Comparison of ENCODE assay signal across 9 cellular contexts in the genomic region with DNA sequence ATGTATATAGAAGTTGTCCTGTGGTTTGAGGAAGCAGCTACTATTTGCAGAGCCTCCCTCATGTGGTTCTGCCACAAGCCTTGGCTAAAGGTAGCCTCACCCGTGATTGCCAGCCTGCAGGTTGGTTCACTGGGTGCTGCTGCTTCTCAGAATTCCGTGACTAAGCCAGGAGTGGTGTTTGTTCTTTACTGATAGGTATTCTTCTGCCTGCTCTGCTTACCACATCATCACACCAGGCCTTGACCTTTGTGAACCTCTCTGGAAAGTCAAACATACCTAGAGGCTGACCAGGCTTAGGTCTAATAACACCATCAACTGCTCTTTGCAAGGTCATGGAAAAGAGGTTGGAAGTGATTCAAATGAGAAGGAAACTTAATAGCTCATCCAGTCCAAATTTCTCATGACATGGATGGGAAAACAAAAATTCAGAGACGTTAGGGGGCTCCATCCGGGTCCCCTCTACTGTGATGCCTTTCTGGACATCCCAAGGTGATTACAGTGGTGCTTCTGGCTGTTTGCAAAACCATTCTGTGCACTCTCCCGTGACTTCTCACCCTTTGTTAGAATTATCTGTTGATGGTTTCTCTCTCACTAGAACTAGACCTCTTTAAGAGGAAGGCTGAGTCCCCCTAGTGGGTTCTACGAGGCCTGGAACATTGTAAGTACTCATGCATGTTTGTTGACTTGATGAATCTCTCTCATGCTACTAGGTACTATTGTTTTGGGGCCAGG. TPM values are rescaled to one million over a fixed set of nuclear protein-coding genes. Genes with fewer than 3 reads are reported as not detected.
DNase-seq lines count a peak whose midpoint lies in the region; ATAC-seq lines count a peak whose summit lies in the region.
"Had no signal": no experiment of that assay in that cellular context is flagged by ENCODE, and none has a peak within 500 bp of the region (broad histone marks: within the 10 kb centered on the region; RNA-seq: fewer than 3 reads in every experiment).

No MANE protein-coding gene starts in this region.

- H3K4me3 ChIP-seq in trophoblast cell (ENCODE audit: low read depth, low read length), result no peak overlapping the region

- no peak overlapping the region for H2BK120ac ChIP-seq in trophoblast cell (ENCODE audit: insufficient read depth, low read length, poor library complexity)

- no peak overlapping the region for H3K18ac ChIP-seq in trophoblast cell (ENCODE audit: low read length)

- no peak overlapping the region for H4K91ac ChIP-seq in trophoblast cell (ENCODE audit: low read depth, low read length)

- no peak overlapping the region for H3K4ac ChIP-seq in trophoblast cell (ENCODE audit: low read depth, low read length)

- H2BK5ac ChIP-seq in trophoblast cell (ENCODE audit: low read depth, low read length, poor library complexity), result no peak overlapping the region

- H3K27ac ChIP-seq in trophoblast cell (ENCODE audit: low read depth, low read length), result no peak overlapping the region
- H3K27ac ChIP-seq: KMS-11 had no signal

- H3K9me3 ChIP-seq in trophoblast cell (ENCODE audit: insufficient read depth, low read depth, low read length), result no peaks in the 10 kb centered on the region

- H3K36me3 ChIP-seq in trophoblast cell (ENCODE audit: control insufficient read depth in 1 of 2, insufficient read depth in 2 of 2, low read length in 2 of 2), result no peaks in the 10 kb centered on the region

- DNase-seq in AG08395 (ENCODE audit: low spot score), result peak; percentile 20
- DNase-seq in RPMI7951 (ENCODE audit: low read depth), result peak; percentile 14
- peak; percentile 59 for DNase-seq in hepatic stellate cell (ENCODE audit: low spot score)
- no peak for DNase-seq in KBM-7
- DNase-seq in trophoblast cell, result no peak

- H2BK12ac ChIP-seq in trophoblast cell (ENCODE audit: low read length), result no peak overlapping the region

- ATAC-seq in GM18519 (IDR thresholded peaks at IDR 0.05; ENCODE audit: low FRiP score, unreplicated experiment) (peak; percentile 64), GM18861 (IDR thresholded peaks at IDR 0.05; ENCODE audit: unreplicated experiment) (no peak), GM19328 (IDR thresholded peaks at IDR 0.05; ENCODE audit: unreplicated experiment) (no peak)

- in situ Hi-C loops in KBM-7 (cut with MboI; ENCODE audit: low pct_unique_long_range_greater_than_20kb, low sequenced_read_pairs), result no loop called here

- H3K23ac ChIP-seq in trophoblast cell (ENCODE audit: low read length), result no peak overlapping the region

- H2AK5ac ChIP-seq in trophoblast cell (ENCODE audit: low read length), result no peak overlapping the region

- no CpG with 5 or more reads among the region's 6 CpGs for WGBS in trophoblast cell (ENCODE audit: extremely low coverage, insufficient coverage, insufficient read length)

- no peak overlapping the region for H2AFZ ChIP-seq in trophoblast cell (ENCODE audit: insufficient read depth, low read length, poor library complexity)

- H3K79me1 ChIP-seq in trophoblast cell (ENCODE audit: low read length), result no peaks in the 10 kb centered on the region

- H3K14ac ChIP-seq in trophoblast cell (ENCODE audit: low read length), result no peak overlapping the region

- no peaks in the 10 kb centered on the region for H3K27me3 ChIP-seq in trophoblast cell (ENCODE audit: insufficient read depth, low read length)

- no peak overlapping the region for H3K4me2 ChIP-seq in trophoblast cell (ENCODE audit: low read length)
- H3K4me2 ChIP-seq: KMS-11 had no signal

- no peaks in the 10 kb centered on the region for H3K79me2 ChIP-seq in trophoblast cell (ENCODE audit: control insufficient read depth, insufficient read depth, low read length, poor library complexity)

- H4K8ac ChIP-seq in trophoblast cell (ENCODE audit: low read depth, low read length), result no peak overlapping the region

- H3K4me1 ChIP-seq in trophoblast cell (ENCODE audit: control insufficient read depth in 1 of 2, insufficient read depth in 2 of 2, low read length in 2 of 2), result peaks cover 0 to 4% of the 10 kb centered on the region in 2 experiments

- no peak overlapping the region for H4K12ac ChIP-seq in trophoblast cell (ENCODE audit: low read depth, low read length)

- H3K9ac ChIP-seq in trophoblast cell (ENCODE audit: low read length), result no peak overlapping the region
- H3K9ac ChIP-seq: KMS-11 had no signal

RNA-seq across cellular contexts. Expression of a gene that starts 8.5 kb away (rescaled TPM):
- total RNA-seq in RPMI7951 (2014; rRNA removed; shearing (Covaris generic)), result 7.3 and 9.5 TPM in 2 replicates
- polyA plus RNA-seq in trophoblast cell (2013), result 13.0 and 14.5 TPM in 2 replicates

Comparison
In these comparisons a context has a peak if more than half of its experiments do, and no peak if none do; other contexts are left out.
1. DNase-seq: peak in AG08395 (single experiment), RPMI7951 (single experiment) and hepatic stellate cell (single experiment); none in KBM-7 (single experiment) and trophoblast cell (0 of 2).